8 cellular contexts compared by ENCODE assay signal in genomic region chr3:25910997-25911396, GRCh38.
A peak's percentile ranks its signal among the peaks of the same experiment; 100 is the strongest.
DNase-seq lines count a peak whose midpoint lies in the region; ATAC-seq and TF ChIP-seq lines count a peak whose summit lies in the region.

No MANE protein-coding gene starts in this region.

- peak; percentile 22 for TF ChIP-seq CTCF in fibroblast of pulmonary artery (IDR thresholded peaks at IDR 0.05; ENCODE audit: low read length, missing control alignments)

- peak; percentile 59 for DNase-seq in COLO829 (ENCODE audit: low spot score)
- peak; percentile 16 to 21 for DNase-seq in activated CD4-positive, alpha-beta T cell treated with anti-CD3 and anti-CD28 coated beads, Interleukin-2, amount 50 U/mL, for 4 hours
- DNase-seq in fibroblast of pulmonary artery (ENCODE audit: low read depth): peak; percentile 12
- DNase-seq in stimulated activated CD4-positive, alpha-beta T cell treated with anti-CD3 and anti-CD28 coated beads, Interleukin-4, amount 100 ng/mL, for 1 hour: peak; percentile 52
- no peak for DNase-seq in NCI-H774 (lab: John Stamatoyannopoulos, UW)
- no peak for DNase-seq in NCI-H510A treated with DMSO at 0.1 percent for 48 hours (lab: John Stamatoyannopoulos, UW)

- H3K4me3 ChIP-seq in fibroblast of pulmonary artery (replicated peaks; ENCODE audit: low read depth, low read length): no peak overlapping the region

- peak; percentile 62 for ATAC-seq in HG03135 (IDR thresholded peaks at IDR 0.05; ENCODE audit: unreplicated experiment)
- ATAC-seq in GM19463 (IDR thresholded peaks at IDR 0.05; ENCODE audit: unreplicated experiment): no peak

Comparison
In these comparisons a context has a peak if more than half of its experiments do, and no peak if none do; other contexts are left out.
1. DNase-seq: peak in COLO829 (single experiment), activated CD4-positive, alpha-beta T cell treated with anti-CD3 and anti-CD28 coated beads, Interleukin-2, amount 50 U/mL, for 4 hours (2 of 2), fibroblast of pulmonary artery (single experiment) and stimulated activated CD4-positive, alpha-beta T cell treated with anti-CD3 and anti-CD28 coated beads, Interleukin-4, amount 100 ng/mL, for 1 hour (single experiment); none in NCI-H774 (single experiment) and NCI-H510A treated with DMSO at 0.1 percent for 48 hours (single experiment).